ENCODE assay signal across 27 cellular contexts in the genomic region with DNA sequence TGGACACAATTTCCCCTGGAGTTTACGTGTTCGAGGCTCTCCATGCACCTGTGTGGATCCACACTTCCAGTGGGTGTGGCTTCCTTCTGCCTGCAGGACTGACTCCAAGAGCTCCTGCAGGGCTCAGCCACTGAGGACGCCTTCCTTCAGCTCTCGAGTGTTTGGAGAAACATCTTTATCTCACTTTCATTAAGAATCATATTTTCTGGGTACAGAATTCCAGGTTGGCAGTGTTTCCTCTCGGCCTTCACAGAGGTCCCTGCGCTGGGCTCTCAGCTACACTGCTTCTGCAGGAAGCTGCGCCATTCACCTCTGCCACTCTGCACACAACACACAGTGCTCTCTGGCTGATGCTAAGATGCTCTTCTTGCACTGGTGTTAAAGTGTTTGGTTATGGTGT.
A peak's percentile ranks its signal among the peaks of the same experiment; 100 is the strongest.
DNase-seq lines count a peak whose midpoint lies in the region; ATAC-seq, FAIRE-seq and TF ChIP-seq lines count a peak whose summit lies in the region.
"Had no signal": no experiment of that assay in that cellular context is flagged by ENCODE, and none has a peak within 500 bp of the region (broad histone marks: within the 10 kb centered on the region; RNA-seq: fewer than 3 reads in every experiment).

No MANE protein-coding gene starts in this region.

- H3K4me3 Mint-ChIP-seq in MCF 10A (ENCODE audit: unreplicated experiment): no peak overlapping the region

- H3K27me3 ChIP-seq in right lobe of liver (no peaks in the 10 kb centered on the region), HepG2 (ENCODE audit: control insufficient read depth in 1 of 2, insufficient read depth in 2 of 2, low read length in 2 of 2) (peaks cover 4 to 22% of the 10 kb centered on the region in 2 experiments; a peak in 4 of 5 replicates), osteoblast (ENCODE audit: insufficient read depth, low read length) (peaks cover 30% of the 10 kb centered on the region), stomach (peaks cover 0 to 13% (median 0%) of the 10 kb centered on the region in 3 donors), aorta (ENCODE audit: control insufficient read depth in 1 of 2, insufficient read depth in 2 of 2, low read length in 1 of 2) (no peaks in the 10 kb centered on the region)
- H3K27me3 ChIP-seq: SJCRH30 had no signal

- FAIRE-seq in HepG2 (lab: Jason Lieb, UNC): no peak
- FAIRE-seq: GM12891, K562 had no signal

- H3K36me3 Mint-ChIP-seq in MCF 10A (ENCODE audit: insufficient read depth, unreplicated experiment): no peaks in the 10 kb centered on the region

- no peak for TF ChIP-seq CTCF in right lobe of liver (IDR thresholded peaks at IDR 0.05)
- no peak for TF ChIP-seq CTCF in HepG2 (CRISPR knock-in tag; IDR thresholded peaks at IDR 0.05)
- no peak for TF ChIP-seq CTCF in osteoblast (IDR thresholded peaks at IDR 0.05; ENCODE audit: extremely low read depth, low read depth, low read length)
- no peak for TF ChIP-seq CTCF in stomach (IDR thresholded peaks at IDR 0.05)
- no peak for TF ChIP-seq CTCF in MCF 10A (IDR thresholded peaks at IDR 0.05; ENCODE audit: unreplicated experiment)

- intact Hi-C loops in right lobe of liver (cut with DNase I): no loop called here
- intact Hi-C loops in HepG2 (cut with micrococcal nuclease; ENCODE audit: unreplicated experiment): no loop called here
- intact Hi-C loops in stomach (cut with DNase I; ENCODE audit: low total_unique reads): no loop called here
- intact Hi-C loops in aorta (cut with DNase I): no loop called here
- intact Hi-C loops in MCF 10A (cut with micrococcal nuclease): no loop called here

- no peak for TF ChIP-seq POLR2A in right lobe of liver (IDR thresholded peaks at IDR 0.05)
- TF ChIP-seq POLR2A in HepG2 (IDR thresholded peaks at IDR 0.05; ENCODE audit: insufficient read depth in 1 of 2, low read depth in 2 of 2, low read length in 2 of 2): no peak
- no peak for TF ChIP-seq POLR2A in stomach (IDR thresholded peaks at IDR 0.05)

- DNase-seq in right lobe of liver (peak in 2 of 3 donors; percentile 10 to 31), HepG2 (ENCODE audit: low spot score) (no peak), osteoblast (ENCODE audit: insufficient read length, low spot score, missing footprints) (peak; percentile 18), stomach (peak; percentile 16), aorta (peak; percentile 17 to 21), SKM-1 treated with dmso at 0.1 percent for 144 hours (lab: John Stamatoyannopoulos, UW; ENCODE audit: unreplicated experiment) (no peak), MCF 10A (ENCODE audit: unreplicated experiment) (no peak)
- DNase-seq: Calu3; DMS79 treated with DMSO at 0.1 percent for 48 hours; GF-D8; GOT3; Kasumi-1; MV-4-11; NCI-H1105 treated with DMSO at 0.1 percent for 48 hours; NCI-H146; NCI-H1930; NCI-H446; NCI-H526; NCI-H82; NK-92 treated with Interleukin-12 subunit alpha and Interleukin-12 subunit beta, amount 100 ng/mL, for 24 hours; PC-3; SJCRH30 had no signal

- 76% methylated on average over 7 of the region's 7 CpGs for WGBS in right lobe of liver (ENCODE audit: insufficient coverage, low coverage, low lambda C conversion rate, missing lambda C conversion rate)
- WGBS in HepG2 (ENCODE audit: low lambda C conversion rate): 28% methylated on average over 7 of the region's 7 CpGs
- 89 to 94% (median 90%) methylated on average over 7 of the region's 7 CpGs for WGBS in stomach, 5 donors
- WGBS in aorta, 2 donors: 84 to 86% methylated on average over 7 of the region's 7 CpGs

- H3K4me1 Mint-ChIP-seq in MCF 10A (ENCODE audit: insufficient read depth, unreplicated experiment): peaks cover 6% of the 10 kb centered on the region

- no peak overlapping the region for H2AFZ ChIP-seq in HepG2 (ENCODE audit: low read length)
- H2AFZ ChIP-seq in osteoblast (ENCODE audit: low read length): no peak overlapping the region

- no peak overlapping the region for H3K27ac Mint-ChIP-seq in MCF 10A (ENCODE audit: low read depth, unreplicated experiment)

- H3K4me2 ChIP-seq in HepG2 (ENCODE audit: low read depth, low read length) (no peak overlapping the region), osteoblast (ENCODE audit: insufficient read depth, low read length) (no peak overlapping the region)

- H3K79me2 ChIP-seq in HepG2 (ENCODE audit: insufficient read depth, low read length): no peaks in the 10 kb centered on the region
- H3K79me2 ChIP-seq in osteoblast (ENCODE audit: insufficient read depth, low read length): no peaks in the 10 kb centered on the region

- BruUV-seq in HepG2 (replicated peaks; lab: Mats Ljungman, UMichigan) (no TSS peak), MCF 10A (replicated peaks; lab: Mats Ljungman, UMichigan) (no TSS peak)

- H3K36me3 ChIP-seq in right lobe of liver: no peaks in the 10 kb centered on the region
- H3K36me3 ChIP-seq in HepG2 (replicated peaks in 1 of 2; ENCODE audit: control insufficient read depth in 1 of 2, insufficient read depth in 2 of 2, low read length in 2 of 2): no peaks in the 10 kb centered on the region
- no peaks in the 10 kb centered on the region for H3K36me3 ChIP-seq in osteoblast (ENCODE audit: insufficient read depth, low read length)
- peaks cover 0 to 11% (median 3%) of the 10 kb centered on the region in 4 donors for H3K36me3 ChIP-seq in stomach
- no peaks in the 10 kb centered on the region for H3K36me3 ChIP-seq in aorta (ENCODE audit: control insufficient read depth in 1 of 2, insufficient read depth in 2 of 2, low read length in 1 of 2)
- H3K36me3 ChIP-seq: SJCRH30 had no signal

- POLR2A ChIA-PET in HepG2 (lab: Yijun Ruan, JAX): no interaction called here
- POLR2A ChIA-PET in MCF 10A (lab: Yijun Ruan, JAX): interaction anchor here (1.2 kb wide), 1 partner anchor 48 kb away, joined by 4 read pairs; no protein-coding TSS in a partner anchor

- no peaks in the 10 kb centered on the region for H3K9me3 Mint-ChIP-seq in MCF 10A (ENCODE audit: unreplicated experiment)

- in situ Hi-C loops in HepG2 (cut with HindIII; ENCODE audit: extremely low pct_ligation_motif_present, low pct_unique_long_range_greater_than_20kb): no loop called here

- no peaks in the 10 kb centered on the region for H4K20me1 ChIP-seq in HepG2 (ENCODE audit: insufficient read depth, low read length)
- no peaks in the 10 kb centered on the region for H4K20me1 ChIP-seq in osteoblast (ENCODE audit: insufficient read depth, low read length)

- H3K4me3 ChIP-seq in right lobe of liver (no peak overlapping the region), HepG2 (replicated peaks in 1 of 3; ENCODE audit: insufficient read depth in 1 of 3, low read depth in 2 of 3, low read length in 3 of 3) (no peak overlapping the region), osteoblast (ENCODE audit: insufficient read depth, low read length) (no peak overlapping the region), stomach (no peak overlapping the region), aorta (ENCODE audit: low read length in 2 of 2) (no peak overlapping the region)
- H3K4me3 ChIP-seq: K562, SJCRH30 had no signal

- H3K9ac ChIP-seq in HepG2 (ENCODE audit: insufficient read depth, low read depth, low read length): no peak overlapping the region

- ATAC-seq in right lobe of liver: no peak
- no peak for ATAC-seq in HepG2
- ATAC-seq in aorta (ENCODE audit: low FRiP score): no peak
- ATAC-seq in GM21360 (IDR thresholded peaks at IDR 0.05; ENCODE audit: unreplicated experiment): no peak
- ATAC-seq: HCT116, K562, PC-3, Right ventricle myocardium inferior had no signal

- H3K27me3 Mint-ChIP-seq in MCF 10A (ENCODE audit: insufficient read depth, unreplicated experiment): peaks cover 66% of the 10 kb centered on the region

- CTCF ChIA-PET in HepG2 (lab: Yijun Ruan, JAX; ENCODE audit: low intra/inter-chr PET ratio, low total read pairs): no interaction called here
- CTCF ChIA-PET in MCF 10A (lab: Yijun Ruan, JAX): no interaction called here

- TF ChIP-seq RAD21 in HepG2 (CRISPR knock-in tag; IDR thresholded peaks at IDR 0.05): no peak

- TF ChIP-seq EP300 in HepG2 (IDR thresholded peaks at IDR 0.05; ENCODE audit: low read depth in 2 of 2, low read length in 2 of 2): no peak
- no peak for TF ChIP-seq EP300 in HepG2 (CRISPR knock-in tag; IDR thresholded peaks at IDR 0.05; ENCODE audit: borderline replicate concordance)
- TF ChIP-seq EP300 in stomach (IDR thresholded peaks at IDR 0.05): no peak

- H3K9me3 ChIP-seq in right lobe of liver: no peaks in the 10 kb centered on the region
- no peaks in the 10 kb centered on the region for H3K9me3 ChIP-seq in HepG2 (ENCODE audit: low read length)
- H3K9me3 ChIP-seq in osteoblast (ENCODE audit: low read depth, low read length): no peaks in the 10 kb centered on the region
- peaks cover 0 to 19% (median 9%) of the 10 kb centered on the region in 4 donors for H3K9me3 ChIP-seq in stomach
- H3K9me3 ChIP-seq in aorta (ENCODE audit: control insufficient read depth, low read length): peaks cover 3% of the 10 kb centered on the region
- H3K9me3 ChIP-seq: SJCRH30 had no signal

- H3K27ac ChIP-seq in right lobe of liver: no peak overlapping the region
- no peak overlapping the region for H3K27ac ChIP-seq in HepG2 (ENCODE audit: extremely low read length, insufficient read depth, low read length)
- H3K27ac ChIP-seq in osteoblast (ENCODE audit: low read depth, low read length): no peak overlapping the region
- no peak overlapping the region for H3K27ac ChIP-seq in stomach
- no peak overlapping the region for H3K27ac ChIP-seq in aorta (ENCODE audit: low read depth in 1 of 2, low read length in 2 of 2)
- H3K27ac ChIP-seq: SJCRH30 had no signal

- H3K4me1 ChIP-seq in right lobe of liver: no peaks in the 10 kb centered on the region
- no peaks in the 10 kb centered on the region for H3K4me1 ChIP-seq in HepG2 (ENCODE audit: insufficient read depth, low read length)
- no peaks in the 10 kb centered on the region for H3K4me1 ChIP-seq in osteoblast (ENCODE audit: insufficient read depth, low read length)
- H3K4me1 ChIP-seq in stomach: no peaks in the 10 kb centered on the region
- H3K4me1 ChIP-seq in aorta (ENCODE audit: control insufficient read depth in 1 of 2, insufficient read depth in 2 of 2, low read length in 2 of 2): no peaks in the 10 kb centered on the region
- H3K4me1 ChIP-seq: SJCRH30 had no signal

TF ChIP-seq in HepG2, 621 proteins besides CTCF, POLR2A, EP300 and RAD21 (continues in another document):
- TF ChIP-seq ZNF724P (CRISPR knock-in tag; IDR thresholded peaks at IDR 0.05; ENCODE audit: borderline replicate concordance): no peak
- TF ChIP-seq, protein P1, sequence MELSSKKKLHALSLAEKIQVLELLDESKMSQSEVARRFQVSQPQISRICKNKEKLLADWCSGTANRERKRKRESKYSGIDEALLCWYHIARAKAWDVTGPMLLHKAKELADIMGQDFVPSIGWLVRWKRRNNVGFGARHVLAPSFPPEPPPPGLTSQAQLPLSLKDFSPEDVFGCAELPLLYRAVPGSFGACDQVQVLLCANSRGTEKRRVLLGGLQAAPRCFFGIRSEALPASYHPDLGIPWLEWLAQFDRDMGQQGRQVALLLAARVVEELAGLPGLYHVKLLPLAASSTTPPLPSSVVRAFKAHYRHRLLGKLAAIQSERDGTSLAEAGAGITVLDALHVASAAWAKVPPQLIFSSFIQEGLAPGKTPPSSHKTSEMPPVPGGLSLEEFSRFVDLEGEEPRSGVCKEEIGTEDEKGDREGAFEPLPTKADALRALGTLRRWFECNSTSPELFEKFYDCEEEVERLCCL (CRISPR knock-in tag; IDR thresholded peaks at IDR 0.05; ENCODE audit: borderline replicate concordance): no peak
- TF ChIP-seq ZNF230 (CRISPR knock-in tag; IDR thresholded peaks at IDR 0.05): no peak
- no peak for TF ChIP-seq SIX1 (CRISPR knock-in tag; IDR thresholded peaks at IDR 0.05; ENCODE audit: borderline replicate concordance)

Comparison
In these comparisons a context has a peak if more than half of its experiments do, and no peak if none do; other contexts are left out.
1. DNase-seq: peak in right lobe of liver (2 of 3), osteoblast (single experiment), stomach (single experiment) and aorta (2 of 2); none in HepG2 (single experiment), SKM-1 treated with dmso at 0.1 percent for 144 hours (single experiment) and MCF 10A (single experiment).